8 cellular contexts compared by ENCODE assay signal in the genomic region with DNA sequence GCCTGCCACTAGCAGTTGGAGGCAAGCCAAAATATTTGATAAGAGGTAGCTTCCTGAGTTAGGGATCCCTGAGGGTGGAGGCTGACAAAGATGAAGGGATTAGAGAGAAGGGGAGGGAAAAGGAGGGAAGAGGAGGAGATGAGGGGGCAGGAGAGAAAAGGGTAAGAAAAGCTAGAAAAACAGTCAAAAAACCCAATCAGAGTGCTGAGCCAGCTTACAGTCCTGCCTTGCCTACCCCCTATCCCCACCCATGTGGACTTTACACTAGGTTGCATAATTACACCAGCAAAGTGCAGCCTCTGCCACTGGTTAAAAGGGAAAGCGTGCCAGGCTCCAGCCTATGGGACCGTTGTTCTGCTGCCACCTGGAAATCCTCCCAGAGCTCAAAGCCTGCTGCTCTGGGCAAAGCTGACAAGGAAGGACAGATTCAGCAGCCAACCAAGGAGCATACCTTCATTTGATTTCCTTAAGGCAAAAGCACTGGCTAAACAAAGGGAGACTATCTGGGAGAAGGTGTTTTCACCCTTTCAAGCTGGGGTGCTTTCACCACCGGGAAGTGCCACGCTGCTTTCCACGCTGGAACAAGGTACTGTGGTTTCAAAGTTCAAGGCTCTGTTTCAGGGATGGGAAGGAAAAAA. TPM values are rescaled to one million over a fixed set of nuclear protein-coding genes. Genes with fewer than 3 reads are reported as not detected.
DNase-seq lines count a peak whose midpoint lies in the region; ATAC-seq and TF ChIP-seq lines count a peak whose summit lies in the region.

No MANE protein-coding gene starts in this region.

- peak; percentile 76 for DNase-seq in DMS53 treated with DMSO at 0.1 percent for 48 hours (lab: John Stamatoyannopoulos, UW; ENCODE audit: unreplicated experiment)
- DNase-seq in NCI-H2196 treated with DMSO at 0.1 percent for 48 hours (lab: John Stamatoyannopoulos, UW; ENCODE audit: unreplicated experiment): peak; percentile 75
- peak; percentile 64 to 70 for DNase-seq in breast epithelium (ENCODE audit: low spot score in 2 of 2)
- peak in 1 of 2 donors; percentile 86 for DNase-seq in upper lobe of left lung
- no peak for DNase-seq in ecto neural progenitor cell (ENCODE audit: low spot score)

- H3K9me3 ChIP-seq in breast epithelium: no peaks in the 10 kb centered on the region
- H3K9me3 ChIP-seq in liver (ENCODE audit: control insufficient read depth in 4 of 4, low read length in 3 of 4): no peaks in the 10 kb centered on the region
- H3K9me3 ChIP-seq in upper lobe of left lung: no peaks in the 10 kb centered on the region

- no peak for TF ChIP-seq CTCF in breast epithelium (IDR thresholded peaks at IDR 0.05)
- TF ChIP-seq CTCF in liver (IDR thresholded peaks at IDR 0.05; ENCODE audit: low read depth, low read length, missing input control): no peak
- TF ChIP-seq CTCF in upper lobe of left lung (IDR thresholded peaks at IDR 0.05): no peak

- H3K4me3 ChIP-seq in breast epithelium: peak overlapping the region in 2 of 3 donors; percentile 15 to 28
- peak overlapping the region; percentile 51 to 74 (median 55) for H3K4me3 ChIP-seq in liver (ENCODE audit: low read depth in 1 of 3, low read length in 3 of 3)
- peak overlapping the region in 3 of 4 donors; percentile 4 to 27 (median 9) for H3K4me3 ChIP-seq in upper lobe of left lung

- 12% methylated on average over 5 of the region's 5 CpGs for WGBS in liver
- 31 to 33% methylated on average over 5 of the region's 5 CpGs for WGBS in upper lobe of left lung, 2 donors

- peak; percentile 42 to 60 for TF ChIP-seq RAD21 in liver (IDR thresholded peaks at IDR 0.05)

- H3K9ac ChIP-seq in liver (ENCODE audit: low read depth in 1 of 2, low read length in 2 of 2): peak overlapping the region; percentile 40 to 71

- intact Hi-C loops in breast epithelium (cut with DNase I; ENCODE audit: low total_unique reads): no loop called here

- H3K27ac ChIP-seq in breast epithelium (peak overlapping the region; percentile 31 to 41), liver (ENCODE audit: low read depth in 1 of 2, low read length in 2 of 2) (peak overlapping the region; percentile 80 to 90), upper lobe of left lung (peak overlapping the region; percentile 74 to 83 (median 77))

- H3K4me1 ChIP-seq in breast epithelium: peaks cover 3 to 7% of the 10 kb centered on the region in 2 donors
- H3K4me1 ChIP-seq in liver (ENCODE audit: control insufficient read depth in 4 of 4, insufficient read depth in 4 of 4, low read length in 3 of 4): peaks cover 0 to 65% (median 59%) of the 10 kb centered on the region in 4 donors
- H3K4me1 ChIP-seq in upper lobe of left lung: peaks cover 59 to 77% (median 77%) of the 10 kb centered on the region in 4 donors

- TF ChIP-seq EP300 in upper lobe of left lung (IDR thresholded peaks at IDR 0.05): no peak

- H3K36me3 ChIP-seq in breast epithelium: no peaks in the 10 kb centered on the region
- no peaks in the 10 kb centered on the region for H3K36me3 ChIP-seq in liver (ENCODE audit: control insufficient read depth in 4 of 4, insufficient read depth in 3 of 4, low read depth in 1 of 4, low read length in 3 of 4)
- no peaks in the 10 kb centered on the region for H3K36me3 ChIP-seq in upper lobe of left lung

- ATAC-seq in upper lobe of left lung (ENCODE audit: low FRiP score in 2 of 2) (peak in 1 of 2 donors; percentile 41), HG03139 (IDR thresholded peaks at IDR 0.05; ENCODE audit: unreplicated experiment) (no peak), GM18502 (IDR thresholded peaks at IDR 0.05; ENCODE audit: poor library complexity, unreplicated experiment) (no peak)

- H3K27me3 ChIP-seq in breast epithelium (no peaks in the 10 kb centered on the region), liver (ENCODE audit: control insufficient read depth in 4 of 4, insufficient read depth in 4 of 4, low read length in 3 of 4) (no peaks in the 10 kb centered on the region), upper lobe of left lung (no peaks in the 10 kb centered on the region)

- TF ChIP-seq POLR2A in breast epithelium (IDR thresholded peaks at IDR 0.05) (no peak), upper lobe of left lung (IDR thresholded peaks at IDR 0.05) (peak in 1 of 4 donors; percentile 20)

TF ChIP-seq in liver, 16 proteins besides CTCF, POLR2A, EP300 and RAD21:
- TF ChIP-seq, protein P1, sequence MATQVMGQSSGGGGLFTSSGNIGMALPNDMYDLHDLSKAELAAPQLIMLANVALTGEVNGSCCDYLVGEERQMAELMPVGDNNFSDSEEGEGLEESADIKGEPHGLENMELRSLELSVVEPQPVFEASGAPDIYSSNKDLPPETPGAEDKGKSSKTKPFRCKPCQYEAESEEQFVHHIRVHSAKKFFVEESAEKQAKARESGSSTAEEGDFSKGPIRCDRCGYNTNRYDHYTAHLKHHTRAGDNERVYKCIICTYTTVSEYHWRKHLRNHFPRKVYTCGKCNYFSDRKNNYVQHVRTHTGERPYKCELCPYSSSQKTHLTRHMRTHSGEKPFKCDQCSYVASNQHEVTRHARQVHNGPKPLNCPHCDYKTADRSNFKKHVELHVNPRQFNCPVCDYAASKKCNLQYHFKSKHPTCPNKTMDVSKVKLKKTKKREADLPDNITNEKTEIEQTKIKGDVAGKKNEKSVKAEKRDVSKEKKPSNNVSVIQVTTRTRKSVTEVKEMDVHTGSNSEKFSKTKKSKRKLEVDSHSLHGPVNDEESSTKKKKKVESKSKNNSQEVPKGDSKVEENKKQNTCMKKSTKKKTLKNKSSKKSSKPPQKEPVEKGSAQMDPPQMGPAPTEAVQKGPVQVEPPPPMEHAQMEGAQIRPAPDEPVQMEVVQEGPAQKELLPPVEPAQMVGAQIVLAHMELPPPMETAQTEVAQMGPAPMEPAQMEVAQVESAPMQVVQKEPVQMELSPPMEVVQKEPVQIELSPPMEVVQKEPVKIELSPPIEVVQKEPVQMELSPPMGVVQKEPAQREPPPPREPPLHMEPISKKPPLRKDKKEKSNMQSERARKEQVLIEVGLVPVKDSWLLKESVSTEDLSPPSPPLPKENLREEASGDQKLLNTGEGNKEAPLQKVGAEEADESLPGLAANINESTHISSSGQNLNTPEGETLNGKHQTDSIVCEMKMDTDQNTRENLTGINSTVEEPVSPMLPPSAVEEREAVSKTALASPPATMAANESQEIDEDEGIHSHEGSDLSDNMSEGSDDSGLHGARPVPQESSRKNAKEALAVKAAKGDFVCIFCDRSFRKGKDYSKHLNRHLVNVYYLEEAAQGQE (IDR thresholded peaks at IDR 0.05): peak; percentile 51
- peak; percentile 95 for TF ChIP-seq SP1 (IDR thresholded peaks at IDR 0.05)
- TF ChIP-seq GABPA (IDR thresholded peaks at IDR 0.05 in 1 of 2, conservative IDR thresholded peaks at IDR 0.05 in 1 of 2): no peak
- TF ChIP-seq, protein P2, sequence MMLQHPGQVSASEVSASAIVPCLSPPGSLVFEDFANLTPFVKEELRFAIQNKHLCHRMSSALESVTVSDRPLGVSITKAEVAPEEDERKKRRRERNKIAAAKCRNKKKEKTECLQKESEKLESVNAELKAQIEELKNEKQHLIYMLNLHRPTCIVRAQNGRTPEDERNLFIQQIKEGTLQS (IDR thresholded peaks at IDR 0.05): peak; percentile 76
- TF ChIP-seq FOXA2 (IDR thresholded peaks at IDR 0.05): peak; percentile 64
- TF ChIP-seq, protein P3, sequence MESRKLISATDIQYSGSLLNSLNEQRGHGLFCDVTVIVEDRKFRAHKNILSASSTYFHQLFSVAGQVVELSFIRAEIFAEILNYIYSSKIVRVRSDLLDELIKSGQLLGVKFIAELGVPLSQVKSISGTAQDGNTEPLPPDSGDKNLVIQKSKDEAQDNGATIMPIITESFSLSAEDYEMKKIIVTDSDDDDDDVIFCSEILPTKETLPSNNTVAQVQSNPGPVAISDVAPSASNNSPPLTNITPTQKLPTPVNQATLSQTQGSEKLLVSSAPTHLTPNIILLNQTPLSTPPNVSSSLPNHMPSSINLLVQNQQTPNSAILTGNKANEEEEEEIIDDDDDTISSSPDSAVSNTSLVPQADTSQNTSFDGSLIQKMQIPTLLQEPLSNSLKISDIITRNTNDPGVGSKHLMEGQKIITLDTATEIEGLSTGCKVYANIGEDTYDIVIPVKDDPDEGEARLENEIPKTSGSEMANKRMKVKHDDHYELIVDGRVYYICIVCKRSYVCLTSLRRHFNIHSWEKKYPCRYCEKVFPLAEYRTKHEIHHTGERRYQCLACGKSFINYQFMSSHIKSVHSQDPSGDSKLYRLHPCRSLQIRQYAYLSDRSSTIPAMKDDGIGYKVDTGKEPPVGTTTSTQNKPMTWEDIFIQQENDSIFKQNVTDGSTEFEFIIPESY (IDR thresholded peaks at IDR 0.05): peak; percentile 76
- TF ChIP-seq TAF1 (conservative IDR thresholded peaks at IDR 0.05): peak; percentile 80
- peak in 1 of 2 donors; percentile 28 for TF ChIP-seq EGR1 (IDR thresholded peaks at IDR 0.05; ENCODE audit: low read depth in 2 of 2)
- TF ChIP-seq, protein P4, sequence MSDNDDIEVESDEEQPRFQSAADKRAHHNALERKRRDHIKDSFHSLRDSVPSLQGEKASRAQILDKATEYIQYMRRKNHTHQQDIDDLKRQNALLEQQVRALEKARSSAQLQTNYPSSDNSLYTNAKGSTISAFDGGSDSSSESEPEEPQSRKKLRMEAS (IDR thresholded peaks at IDR 0.05): peak; percentile 88
- TF ChIP-seq JUND (IDR thresholded peaks at IDR 0.05): peak; percentile 34 to 77
- peak; percentile 10 for TF ChIP-seq YY1 (IDR thresholded peaks at IDR 0.05)
- peak; percentile 96 to 97 for TF ChIP-seq HNF4A (conservative IDR thresholded peaks at IDR 0.05)
- peak; percentile 29 for TF ChIP-seq NR2F2 (IDR thresholded peaks at IDR 0.05)
- peak; percentile 80 to 86 for TF ChIP-seq RXRA (IDR thresholded peaks at IDR 0.05)
- peak; percentile 97 for TF ChIP-seq HNF4G (IDR thresholded peaks at IDR 0.05)
- TF ChIP-seq FOXA1 (IDR thresholded peaks at IDR 0.05): peak; percentile 58

RNA-seq across cellular contexts. Expression of a gene that starts 3.9 kb away (rescaled TPM):
- total RNA-seq in breast epithelium: 10 to 100 TPM; 49.6 to 84.0 (median 61.6) TPM
- 10 to 100 TPM; 21.2 to 45.8 TPM for total RNA-seq in liver
- 10 to 100 TPM; 23.2 to 28.9 TPM for polyA plus RNA-seq in liver
- total RNA-seq in upper lobe of left lung: 100 to 1,000 TPM in 5 of 6 donors, 10 to 100 TPM in 1; 85.6 to 169 (median 118) TPM

RNA-seq across cellular contexts. Expression of a gene that starts 28.5 kb away (rescaled TPM):
- 10 to 100 TPM; 10.9 to 20.5 (median 18.0) TPM for total RNA-seq in breast epithelium
- total RNA-seq in liver: 10 to 100 TPM in 1 of 2 donors, 1 to 10 TPM in 1; 7.4 to 11.0 TPM
- 1 to 10 TPM; 3.0 to 5.8 TPM for polyA plus RNA-seq in liver
- 10 to 100 TPM in 5 of 6 donors, 1 to 10 TPM in 1; 7.2 to 23.0 (median 13.4) TPM for total RNA-seq in upper lobe of left lung
